ENCODE assay signal across 8 cellular contexts in the genomic region with DNA sequence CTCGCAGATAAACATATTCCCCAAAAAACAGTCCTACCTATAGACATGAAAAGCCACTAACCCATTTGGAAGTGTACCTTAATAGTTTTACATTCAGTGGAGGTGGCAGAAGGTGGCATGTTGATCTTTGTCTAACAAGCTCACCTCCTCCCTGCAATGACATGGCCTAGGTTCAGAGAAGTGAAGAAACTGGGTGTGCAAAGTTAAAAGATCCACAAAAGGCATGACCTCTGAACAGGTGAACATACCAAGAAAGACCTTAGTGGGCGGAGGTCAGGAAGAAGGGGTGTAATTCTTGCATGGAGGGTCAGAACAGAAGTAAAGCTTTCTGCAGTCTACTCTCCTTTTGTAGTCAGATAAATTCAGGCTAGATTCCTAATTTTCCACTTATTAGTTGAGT.
DNase-seq lines count a peak whose midpoint lies in the region; ATAC-seq and TF ChIP-seq lines count a peak whose summit lies in the region.

No MANE protein-coding gene starts in this region.

- H3K4me3 ChIP-seq in WI38 (ENCODE audit: low read depth, low read length) = peak overlapping the region; percentile 75
- peak overlapping the region; percentile 100 for H3K4me3 ChIP-seq in iPS-15b (ENCODE audit: low read depth, low read length)

- H3K27ac Mint-ChIP-seq in activated naive CD4-positive, alpha-beta T cell treated with anti-CD3 and anti-CD28 coated beads, Interleukin-2, amount 10 ng/mL, durations not matched to agents 7 days and 5 days = peak overlapping the region; percentile 95
- H3K27ac Mint-ChIP-seq in stimulated activated naive CD8-positive, alpha-beta T cell treated with anti-CD3 and anti-CD28 coated beads, Interleukin-15, Interleukin-2, amounts not matched to agents 100 ng/mL and 50 ng/mL, for 24 hours = peak overlapping the region; percentile 98

- no peak for ATAC-seq in GM19023 (IDR thresholded peaks at IDR 0.05; ENCODE audit: unreplicated experiment)
- ATAC-seq in HG03432 (IDR thresholded peaks at IDR 0.05; ENCODE audit: unreplicated experiment) = no peak

- peaks cover 38% of the 10 kb centered on the region for H3K4me1 Mint-ChIP-seq in activated naive CD4-positive, alpha-beta T cell treated with anti-CD3 and anti-CD28 coated beads, Interleukin-2, amount 10 ng/mL, durations not matched to agents 7 days and 5 days
- peaks cover 44% of the 10 kb centered on the region for H3K4me1 Mint-ChIP-seq in stimulated activated naive CD8-positive, alpha-beta T cell treated with anti-CD3 and anti-CD28 coated beads, Interleukin-15, Interleukin-2, amounts not matched to agents 100 ng/mL and 50 ng/mL, for 24 hours (ENCODE audit: low read depth)

- H3K36me3 Mint-ChIP-seq in activated naive CD4-positive, alpha-beta T cell treated with anti-CD3 and anti-CD28 coated beads, Interleukin-2, amount 10 ng/mL, durations not matched to agents 7 days and 5 days = peaks cover 33% of the 10 kb centered on the region
- H3K36me3 Mint-ChIP-seq in stimulated activated naive CD8-positive, alpha-beta T cell treated with anti-CD3 and anti-CD28 coated beads, Interleukin-15, Interleukin-2, amounts not matched to agents 100 ng/mL and 50 ng/mL, for 24 hours (ENCODE audit: low read depth) = peaks cover 53% of the 10 kb centered on the region

- no peaks in the 10 kb centered on the region for H3K9me3 ChIP-seq in iPS-15b (ENCODE audit: control insufficient read depth, insufficient read depth, low read length)

- H3K4me3 Mint-ChIP-seq in activated naive CD4-positive, alpha-beta T cell treated with anti-CD3 and anti-CD28 coated beads, Interleukin-2, amount 10 ng/mL, durations not matched to agents 7 days and 5 days = peak overlapping the region; percentile 98
- peak overlapping the region; percentile 99 for H3K4me3 Mint-ChIP-seq in stimulated activated naive CD8-positive, alpha-beta T cell treated with anti-CD3 and anti-CD28 coated beads, Interleukin-15, Interleukin-2, amounts not matched to agents 100 ng/mL and 50 ng/mL, for 24 hours

- H3K27me3 ChIP-seq in iPS-15b (ENCODE audit: control insufficient read depth, insufficient read depth, low read length) = peaks cover 13% of the 10 kb centered on the region

- H3K4me1 ChIP-seq in iPS-15b (ENCODE audit: control insufficient read depth, insufficient read depth, low read length) = no peaks in the 10 kb centered on the region

- peaks cover 9% of the 10 kb centered on the region for H3K36me3 ChIP-seq in iPS-15b (ENCODE audit: control insufficient read depth, insufficient read depth, low read length)

- DNase-seq in activated naive CD4-positive, alpha-beta T cell treated with anti-CD3 and anti-CD28 coated beads, Interleukin-2, amount 10 ng/mL, durations not matched to agents 7 days and 5 days = no peak
- no peak for DNase-seq in activated naive CD4-positive, alpha-beta T cell treated with anti-CD3 and anti-CD28 coated beads, Interleukin-2, amount 50 U/mL, for 16 hours
- DNase-seq in activated CD4-positive, CD25-positive, alpha-beta regulatory T cell (lab: John Stamatoyannopoulos, UW) = no peak

- H3K9me3 Mint-ChIP-seq in activated naive CD4-positive, alpha-beta T cell treated with anti-CD3 and anti-CD28 coated beads, Interleukin-2, amount 10 ng/mL, durations not matched to agents 7 days and 5 days = no peaks in the 10 kb centered on the region
- no peaks in the 10 kb centered on the region for H3K9me3 Mint-ChIP-seq in stimulated activated naive CD8-positive, alpha-beta T cell treated with anti-CD3 and anti-CD28 coated beads, Interleukin-15, Interleukin-2, amounts not matched to agents 100 ng/mL and 50 ng/mL, for 24 hours

- TF ChIP-seq CTCF in WI38 (IDR thresholded peaks at IDR 0.05; ENCODE audit: low read depth, low read length) = no peak

- no peaks in the 10 kb centered on the region for H3K27me3 Mint-ChIP-seq in activated naive CD4-positive, alpha-beta T cell treated with anti-CD3 and anti-CD28 coated beads, Interleukin-2, amount 10 ng/mL, durations not matched to agents 7 days and 5 days
- H3K27me3 Mint-ChIP-seq in stimulated activated naive CD8-positive, alpha-beta T cell treated with anti-CD3 and anti-CD28 coated beads, Interleukin-15, Interleukin-2, amounts not matched to agents 100 ng/mL and 50 ng/mL, for 24 hours = no peaks in the 10 kb centered on the region

- peak overlapping the region; percentile 100 for H3K9ac ChIP-seq in iPS-15b (ENCODE audit: low read depth, low read length)

- CTCF ChIA-PET in activated naive CD4-positive, alpha-beta T cell treated with anti-CD3 and anti-CD28 coated beads, Interleukin-2, amount 10 ng/mL, durations not matched to agents 7 days and 5 days (lab: Charles Lee) = no interaction called here
